In genomic region chr16:15640966-15641365, GRCh38 we compare ENCODE assay signal across 13 cellular contexts. TPM values are rescaled to one million over a fixed set of nuclear protein-coding genes. Genes with fewer than 3 reads are reported as not detected.
DNase-seq lines count a peak whose midpoint lies in the region; ATAC-seq and TF ChIP-seq lines count a peak whose summit lies in the region.
"Had no signal": no experiment of that assay in that cellular context is flagged by ENCODE, and none has a peak within 500 bp of the region (broad histone marks: within the 10 kb centered on the region; RNA-seq: fewer than 3 reads in every experiment).

No MANE protein-coding gene starts in this region.

- H3K4me3 Mint-ChIP-seq in T-helper 1 cell treated with Interleukin-12 subunit alpha and Interleukin-12 subunit beta and Interleukin-4 antibody, amounts not matched to agents 30 μg/mL and 1 μg/mL, for 36 hours: peak overlapping the region; percentile 90
- peak overlapping the region; percentile 92 to 95 (median 93) for H3K4me3 Mint-ChIP-seq in brain

- H3K27ac Mint-ChIP-seq in T-helper 1 cell treated with Interleukin-12 subunit alpha and Interleukin-12 subunit beta and Interleukin-4 antibody, amounts not matched to agents 30 μg/mL and 1 μg/mL, for 36 hours: peak overlapping the region; percentile 26
- H3K27ac Mint-ChIP-seq in brain: peak overlapping the region in 3 of 5 experiments; percentile 52 to 98 (median 83)
- H3K27ac Mint-ChIP-seq: H9 had no signal

- peaks cover 60% of the 10 kb centered on the region for H3K4me1 Mint-ChIP-seq in T-helper 1 cell treated with Interleukin-12 subunit alpha and Interleukin-12 subunit beta and Interleukin-4 antibody, amounts not matched to agents 30 μg/mL and 1 μg/mL, for 36 hours (ENCODE audit: low read depth)
- peaks cover 40% of the 10 kb centered on the region for H3K4me1 Mint-ChIP-seq in brain

- TF ChIP-seq CTCF in LNCaP clone FGC (IDR thresholded peaks at IDR 0.05; ENCODE audit: control insufficient read depth, extremely low read depth, insufficient read depth): no peak
- TF ChIP-seq CTCF in brain (conservative IDR thresholded peaks at IDR 0.05): no peak
- no peak for TF ChIP-seq CTCF in gastrocnemius medialis (IDR thresholded peaks at IDR 0.05 in 4 of 5, conservative IDR thresholded peaks at IDR 0.05 in 1 of 5)

- H3K4me3 ChIP-seq in LNCaP clone FGC (ENCODE audit: low read depth, low read length): peak overlapping the region; percentile 94
- no peak overlapping the region for H3K4me3 ChIP-seq in gastrocnemius medialis

- H3K36me3 ChIP-seq in gastrocnemius medialis: peaks cover 0 to 32% of the 10 kb centered on the region in 2 donors

- no peak for TF ChIP-seq POLR2A in gastrocnemius medialis (IDR thresholded peaks at IDR 0.05)

- in situ Hi-C loops in gastrocnemius medialis (cut with MboI; ENCODE audit: low sequenced_read_pairs in 4 of 4): no loop called here

- intact Hi-C loops in gastrocnemius medialis (cut with DNase I; ENCODE audit: low total_unique reads): loop anchor here (5.0 to 10.0 kb wide), 2 partner anchors 79 to 206 kb away; partner anchors contain the start of gene BMERB1
- intact Hi-C loops in left ventricle myocardium superior (cut with micrococcal nuclease): no loop called here

- DNase-seq in T-helper 1 cell (no peak), LNCaP clone FGC (ENCODE audit: low read depth) (no peak), gastrocnemius medialis (no peak), left ventricle myocardium superior (no peak), germinal center (ENCODE audit: low spot score) (no peak)
- DNase-seq: central memory CD4-positive, alpha-beta T cell; esophagus squamous epithelium; H9; SHP77 treated with DMSO at 0.1 percent for 48 hours; trophoblast cell had no signal

- peak overlapping the region; percentile 97 to 100 (median 99) for H3K27ac ChIP-seq in gastrocnemius medialis

- H3K36me3 Mint-ChIP-seq in T-helper 1 cell treated with Interleukin-12 subunit alpha and Interleukin-12 subunit beta and Interleukin-4 antibody, amounts not matched to agents 30 μg/mL and 1 μg/mL, for 36 hours (ENCODE audit: low read depth): peaks cover 35% of the 10 kb centered on the region
- peaks cover 35% of the 10 kb centered on the region for H3K36me3 Mint-ChIP-seq in brain

- H3K27me3 ChIP-seq in gastrocnemius medialis: no peaks in the 10 kb centered on the region
- H3K27me3 ChIP-seq: esophagus squamous epithelium had no signal

- no peak for ATAC-seq in gastrocnemius medialis
- ATAC-seq in HG02884 (IDR thresholded peaks at IDR 0.05; ENCODE audit: unreplicated experiment): no peak
- no peak for ATAC-seq in left ventricle myocardium superior

- peaks cover 24% of the 10 kb centered on the region in 2 donors for H3K4me1 ChIP-seq in gastrocnemius medialis

- H3K9me3 Mint-ChIP-seq in T-helper 1 cell treated with Interleukin-12 subunit alpha and Interleukin-12 subunit beta and Interleukin-4 antibody, amounts not matched to agents 30 μg/mL and 1 μg/mL, for 36 hours: no peaks in the 10 kb centered on the region
- H3K9me3 Mint-ChIP-seq in brain: no peaks in the 10 kb centered on the region
- H3K9me3 Mint-ChIP-seq: H9 had no signal

- no peaks in the 10 kb centered on the region for H3K27me3 Mint-ChIP-seq in T-helper 1 cell treated with Interleukin-12 subunit alpha and Interleukin-12 subunit beta and Interleukin-4 antibody, amounts not matched to agents 30 μg/mL and 1 μg/mL, for 36 hours (ENCODE audit: low read depth)
- H3K27me3 Mint-ChIP-seq in brain: peaks cover 11% of the 10 kb centered on the region

- H3K9me3 ChIP-seq in gastrocnemius medialis: no peaks in the 10 kb centered on the region
- H3K9me3 ChIP-seq: esophagus squamous epithelium had no signal

RNA-seq across cellular contexts. Expression of gene MARF1, which starts 2.0 kb away (rescaled TPM):
- polyA plus RNA-seq in brain (ENCODE audit: insufficient read depth, low read depth, low replicate concordance): 31.6 TPM
- 10 to 100 TPM; 19.5 to 29.8 (median 26.5) TPM for total RNA-seq in gastrocnemius medialis
- 53.6 TPM for total RNA-seq in left ventricle myocardium superior

RNA-seq across cellular contexts. Expression of gene NDE1, which starts 9.1 kb away (rescaled TPM):
- 79.2 TPM for polyA plus RNA-seq in brain (ENCODE audit: insufficient read depth, low read depth, low replicate concordance)
- 10 to 100 TPM in 2 of 4 donors, 1 to 10 TPM in 2; 4.0 to 26.2 (median 11.9) TPM for total RNA-seq in gastrocnemius medialis
- 17.2 TPM for total RNA-seq in left ventricle myocardium superior
